ENCODE assay signal across 8 cellular contexts in the genomic region with DNA sequence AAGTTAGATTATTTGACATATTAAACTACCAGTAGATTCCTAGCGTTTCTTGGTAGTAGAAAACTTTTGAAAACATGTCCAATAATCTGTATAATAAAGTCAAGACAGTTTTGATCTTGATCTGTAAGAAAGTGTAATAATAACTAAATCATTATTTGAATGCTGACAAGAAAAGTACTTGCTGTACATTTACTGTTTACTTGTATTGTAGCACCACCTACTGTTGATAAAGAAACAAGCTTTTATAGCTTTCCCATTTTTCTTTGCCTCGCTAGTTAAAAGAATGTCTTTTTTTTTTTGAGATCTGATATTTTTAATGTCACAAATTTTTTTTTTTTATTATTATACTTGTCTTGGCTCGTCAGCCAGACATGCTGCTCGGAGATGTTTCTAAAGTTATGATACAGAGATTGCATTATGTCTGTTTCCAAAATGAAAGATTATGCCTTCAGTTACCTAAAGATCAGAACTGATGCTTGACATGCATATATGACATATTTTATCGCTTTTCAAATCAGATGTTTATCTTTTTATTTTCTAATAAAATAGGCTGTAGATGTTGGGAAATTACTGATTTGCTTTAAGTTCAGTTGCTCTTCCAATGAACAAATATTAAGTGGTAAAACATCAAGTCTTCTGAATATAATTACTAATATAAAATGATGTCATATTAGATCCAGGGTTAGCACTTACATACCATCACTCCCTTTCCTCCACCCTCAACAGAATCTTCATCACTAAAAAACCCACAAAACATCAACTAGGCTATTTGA.
A peak's percentile ranks its signal among the peaks of the same experiment; 100 is the strongest.
DNase-seq lines count a peak whose midpoint lies in the region; ATAC-seq and TF ChIP-seq lines count a peak whose summit lies in the region.

No MANE protein-coding gene starts in this region.

- no peaks in the 10 kb centered on the region for H3K9me3 ChIP-seq in hepatocyte (ENCODE audit: low read depth)
- peaks cover 2% of the 10 kb centered on the region for H3K9me3 ChIP-seq in thoracic aorta

- H3K4me3 ChIP-seq in hepatocyte (no peak overlapping the region), thoracic aorta (no peak overlapping the region)

- H3K36me3 ChIP-seq in hepatocyte (replicated peaks; ENCODE audit: insufficient read depth, low read depth): no peaks in the 10 kb centered on the region
- no peaks in the 10 kb centered on the region for H3K36me3 ChIP-seq in thoracic aorta

- no peaks in the 10 kb centered on the region for H3K9me2 ChIP-seq in hepatocyte (replicated peaks; ENCODE audit: insufficient read depth)

- WGBS in hepatocyte (ENCODE audit: low lambda C conversion rate, missing lambda C conversion rate): 25% methylated on average over 5 of the region's 5 CpGs

- no peaks in the 10 kb centered on the region for H3K27me3 ChIP-seq in hepatocyte
- H3K27me3 ChIP-seq in thoracic aorta (replicated peaks; ENCODE audit: insufficient read depth): no peaks in the 10 kb centered on the region

- peak; percentile 12 for DNase-seq in GF-D8 (lab: John Stamatoyannopoulos, UW)
- peak; percentile 25 for DNase-seq in NCI-H146 treated with DMSO at 0.1 percent for 48 hours (lab: John Stamatoyannopoulos, UW; ENCODE audit: unreplicated experiment)
- peak; percentile 69 for DNase-seq in amniotic epithelial cell (ENCODE audit: low read depth)
- peak; percentile 49 for DNase-seq in hepatocyte (ENCODE audit: low spot score)
- DNase-seq in thoracic aorta (ENCODE audit: low spot score): no peak
- DNase-seq in COLO668 (lab: John Stamatoyannopoulos, UW; ENCODE audit: unreplicated experiment): no peak
- DNase-seq in iPS-NIHi11 (ENCODE audit: low spot score): no peak

- ATAC-seq in thoracic aorta (ENCODE audit: insufficient number of reproducible peaks, low FRiP score, low read depth): peak; percentile 34
- no peak for ATAC-seq in HG03045 (IDR thresholded peaks at IDR 0.05; ENCODE audit: unreplicated experiment)

- no peaks in the 10 kb centered on the region for H3K79me2 ChIP-seq in hepatocyte

- TF ChIP-seq CTCF in hepatocyte (IDR thresholded peaks at IDR 0.05; ENCODE audit: poor library complexity) (peak; percentile 83), thoracic aorta (IDR thresholded peaks at IDR 0.05) (peak; percentile 45)

- H3K27ac ChIP-seq in hepatocyte (peak overlapping the region; percentile 25), thoracic aorta (peak overlapping the region; percentile 65 to 68)

- H3K4me2 ChIP-seq in hepatocyte: no peak overlapping the region

- H4K20me1 ChIP-seq in hepatocyte (ENCODE audit: insufficient read depth, poor library complexity, severe bottlenecking): no peaks in the 10 kb centered on the region

- H3K4me1 ChIP-seq in hepatocyte (ENCODE audit: insufficient read depth) (peaks cover 31% of the 10 kb centered on the region), thoracic aorta (ENCODE audit: control insufficient read depth in 1 of 2, low read depth in 2 of 2) (peaks cover 26 to 67% of the 10 kb centered on the region in 2 donors)

- no peak overlapping the region for H2AFZ ChIP-seq in hepatocyte

Comparison
In these comparisons a context has a peak if more than half of its experiments do, and no peak if none do; other contexts are left out.
1. DNase-seq: peak in GF-D8 (single experiment), NCI-H146 treated with DMSO at 0.1 percent for 48 hours (single experiment), amniotic epithelial cell (single experiment) and hepatocyte (single experiment); none in thoracic aorta (single experiment), COLO668 (single experiment) and iPS-NIHi11 (single experiment).